In the genomic region with DNA sequence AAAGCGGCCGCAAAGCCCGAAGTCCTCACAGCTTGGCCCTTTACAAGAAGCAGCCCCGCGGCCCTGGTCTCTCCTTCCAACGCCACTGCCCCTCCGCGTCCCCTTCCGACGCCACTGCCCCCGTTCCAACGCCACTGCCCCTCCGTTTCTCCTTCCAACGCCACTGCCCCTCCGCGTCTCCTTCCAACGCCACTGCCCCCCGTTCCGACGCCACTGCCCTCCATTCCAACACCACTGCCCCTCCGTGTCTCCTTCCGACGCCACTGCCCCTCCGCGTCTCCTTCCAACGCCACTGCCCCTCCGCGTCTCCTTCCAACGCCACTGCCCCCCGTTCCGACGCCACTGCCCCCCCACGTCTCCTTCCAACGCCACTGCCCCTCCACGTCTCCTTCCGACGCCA, we compare ENCODE assay signal across 12 cellular contexts. TPM values are rescaled to one million over a fixed set of nuclear protein-coding genes. Genes with fewer than 3 reads are reported as not detected.
"Had no signal": no experiment of that assay in that cellular context is flagged by ENCODE, and none has a peak within 500 bp of the region (broad histone marks: within the 10 kb centered on the region; RNA-seq: fewer than 3 reads in every experiment).

No MANE protein-coding gene starts in this region.

- H3K27ac ChIP-seq: cardiac muscle cell, neural progenitor cell, ovary, right lobe of liver, upper lobe of right lung had no signal

- H3K9me3 ChIP-seq: ovary, right lobe of liver, upper lobe of right lung had no signal

- H3K36me3 ChIP-seq: neural progenitor cell, ovary, right lobe of liver, upper lobe of right lung had no signal

- H3K9me3 Mint-ChIP-seq: activated B cell treated with CpG ODN at 0.5 μM for 24 hours; activated CD8-positive, alpha-beta T cell treated with anti-CD3 and anti-CD28 coated beads for 36 hours; stimulated activated naive CD8-positive, alpha-beta T cell treated with anti-CD3 and anti-CD28 coated beads, Interleukin-15, Interleukin-2, amounts not matched to agents 100 ng/mL and 50 ng/mL, for 24 hours had no signal

- H3K4me3 Mint-ChIP-seq: neural progenitor cell had no signal

- H3K27me3 ChIP-seq: cardiac muscle cell, neural progenitor cell, ovary, right lobe of liver, upper lobe of right lung had no signal

- H2AFZ ChIP-seq: neural progenitor cell had no signal

- H3K4me2 ChIP-seq: neural progenitor cell, smooth muscle cell had no signal

- H3K4me1 ChIP-seq: right lobe of liver, upper lobe of right lung had no signal

- DNase-seq: activated B cell treated with CpG ODN at 0.5 μM for 24 hours, activated gamma-delta T cell treated with Interleukin-2 at 50 U/mL for 16 hours, ovary, upper lobe of right lung had no signal

- H3K9ac ChIP-seq: neural progenitor cell had no signal

- H3K27ac Mint-ChIP-seq: activated B cell treated with CpG ODN at 0.5 μM for 24 hours; activated CD8-positive, alpha-beta T cell treated with anti-CD3 and anti-CD28 coated beads for 36 hours; stimulated activated naive CD8-positive, alpha-beta T cell treated with anti-CD3 and anti-CD28 coated beads, Interleukin-15, Interleukin-2, amounts not matched to agents 100 ng/mL and 50 ng/mL, for 24 hours had no signal

- FAIRE-seq: endometrium had no signal

- H3K4me3 ChIP-seq: cardiac muscle cell, neural progenitor cell, ovary, right lobe of liver, smooth muscle cell, upper lobe of right lung had no signal

RNA-seq across cellular contexts. Expression of gene PAPOLB, which starts 53.3 kb away (rescaled TPM):
- total RNA-seq: activated CD8-positive, alpha-beta T cell treated with anti-CD3 and anti-CD28 coated beads for 36 hours; right lobe of liver had no signal
- polyA plus RNA-seq: adipose tissue, cardiac muscle cell, ovary, smooth muscle cell had no signal
